In genomic region chr15:88563638-88564037, GRCh38 we compare ENCODE assay signal across 1 cellular context.
TF ChIP-seq lines count a peak whose summit lies in the region.

No MANE protein-coding gene starts in this region.

TF ChIP-seq in K562, 482 proteins besides CTCF, POLR2A, EP300 and RAD21 (continued from another document and continues in another):
- TF ChIP-seq SMARCA4 (IDR thresholded peaks at IDR 0.05) (peak; percentile 91), SOX6 (IDR thresholded peaks at IDR 0.05) (peak; percentile 82), CXXC5 (CRISPR knock-in tag; IDR thresholded peaks at IDR 0.05) (peak; percentile 64), POU5F1 (IDR thresholded peaks at IDR 0.05; ENCODE audit: borderline replicate concordance, low read depth, low read length, partially characterized antibody) (no peak), ETS2 (tag; IDR thresholded peaks at IDR 0.05; ENCODE audit: borderline replicate concordance, poor library complexity, severe bottlenecking) (no peak), KDM1A (IDR thresholded peaks at IDR 0.05) (peak; percentile 78 to 93; a peak in 3 of 4 replicates), MAX (CRISPR knock-in tag; IDR thresholded peaks at IDR 0.05) (no peak), IFI16 (CRISPR knock-in tag; IDR thresholded peaks at IDR 0.05) (no peak), MYBL2 (IDR thresholded peaks at IDR 0.05; ENCODE audit: low read depth) (no peak), MYBL2 (CRISPR knock-in tag; IDR thresholded peaks at IDR 0.05; ENCODE audit: borderline replicate concordance) (no peak), FOSL1 (tag; conservative IDR thresholded peaks at IDR 0.05) (peak; percentile 91), SRF (CRISPR knock-in tag; IDR thresholded peaks at IDR 0.05) (no peak), ELF2 (CRISPR knock-in tag; IDR thresholded peaks at IDR 0.05) (no peak), CBX8 (IDR thresholded peaks at IDR 0.05; ENCODE audit: borderline replicate concordance, extremely low read depth, low read depth, low read length, poor library complexity, severe bottlenecking) (no peak), GATAD2A (IDR thresholded peaks at IDR 0.05) (no peak), PHB2 (IDR thresholded peaks at IDR 0.05; ENCODE audit: low read depth) (no peak), FOXA1 (IDR thresholded peaks at IDR 0.05; ENCODE audit: borderline replicate concordance) (no peak), PYGO2 (tag; IDR thresholded peaks at IDR 0.05) (no peak), NKRF (IDR thresholded peaks at IDR 0.05; ENCODE audit: borderline replicate concordance) (no peak), BMI1 (IDR thresholded peaks at IDR 0.05; ENCODE audit: low read length) (no peak), ZBTB34 (CRISPR knock-in tag; IDR thresholded peaks at IDR 0.05) (no peak), ELK1 (CRISPR knock-in tag; IDR thresholded peaks at IDR 0.05) (no peak), FOXK1 (CRISPR knock-in tag; IDR thresholded peaks at IDR 0.05; ENCODE audit: borderline replicate concordance) (no peak), SFPQ (IDR thresholded peaks at IDR 0.05; ENCODE audit: low read depth, low read length) (no peak), HMG20B (CRISPR knock-in tag; IDR thresholded peaks at IDR 0.05) (no peak), PML (IDR thresholded peaks at IDR 0.05; ENCODE audit: low read length) (peak; percentile 37; the same call in 1 of the 2 replicates), EGR1 (conservative IDR thresholded peaks at IDR 0.05) (no peak), KLF16 (IDR thresholded peaks at IDR 0.05) (no peak), STAT6 (CRISPR knock-in tag; IDR thresholded peaks at IDR 0.05) (no peak), ERF (CRISPR knock-in tag; IDR thresholded peaks at IDR 0.05) (no peak), REST (CRISPR knock-in tag; IDR thresholded peaks at IDR 0.05; ENCODE audit: low read depth) (no peak), FOXO4 (CRISPR knock-in tag; IDR thresholded peaks at IDR 0.05) (no peak), CUX1 (CRISPR knock-in tag; IDR thresholded peaks at IDR 0.05) (no peak)
